Comparison of ENCODE assay signal across 1 cellular context in the genomic region with DNA sequence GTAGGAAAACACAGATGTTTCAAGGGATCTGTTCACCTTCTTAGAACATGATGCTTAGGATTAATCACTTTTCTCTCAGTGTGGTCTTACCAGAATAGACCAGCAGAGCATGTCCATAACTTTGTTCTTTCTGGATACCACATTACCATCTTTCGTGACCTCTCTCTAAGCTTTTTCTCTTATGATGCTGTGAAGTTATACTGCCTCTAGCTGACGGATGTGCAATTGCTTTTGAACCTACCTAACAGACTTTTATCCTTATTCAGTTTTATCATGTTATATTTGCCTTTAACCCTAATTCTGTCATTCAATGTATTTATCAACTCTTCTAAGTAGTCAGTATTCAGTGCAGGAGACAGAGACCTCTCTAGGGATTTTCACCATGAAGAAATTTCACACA.
TF ChIP-seq lines count a peak whose summit lies in the region.

No MANE protein-coding gene starts in this region.

TF ChIP-seq in GM23338, 12 proteins besides CTCF, POLR2A, EP300 and RAD21 (continued from another document):
- TF ChIP-seq, protein P1, sequence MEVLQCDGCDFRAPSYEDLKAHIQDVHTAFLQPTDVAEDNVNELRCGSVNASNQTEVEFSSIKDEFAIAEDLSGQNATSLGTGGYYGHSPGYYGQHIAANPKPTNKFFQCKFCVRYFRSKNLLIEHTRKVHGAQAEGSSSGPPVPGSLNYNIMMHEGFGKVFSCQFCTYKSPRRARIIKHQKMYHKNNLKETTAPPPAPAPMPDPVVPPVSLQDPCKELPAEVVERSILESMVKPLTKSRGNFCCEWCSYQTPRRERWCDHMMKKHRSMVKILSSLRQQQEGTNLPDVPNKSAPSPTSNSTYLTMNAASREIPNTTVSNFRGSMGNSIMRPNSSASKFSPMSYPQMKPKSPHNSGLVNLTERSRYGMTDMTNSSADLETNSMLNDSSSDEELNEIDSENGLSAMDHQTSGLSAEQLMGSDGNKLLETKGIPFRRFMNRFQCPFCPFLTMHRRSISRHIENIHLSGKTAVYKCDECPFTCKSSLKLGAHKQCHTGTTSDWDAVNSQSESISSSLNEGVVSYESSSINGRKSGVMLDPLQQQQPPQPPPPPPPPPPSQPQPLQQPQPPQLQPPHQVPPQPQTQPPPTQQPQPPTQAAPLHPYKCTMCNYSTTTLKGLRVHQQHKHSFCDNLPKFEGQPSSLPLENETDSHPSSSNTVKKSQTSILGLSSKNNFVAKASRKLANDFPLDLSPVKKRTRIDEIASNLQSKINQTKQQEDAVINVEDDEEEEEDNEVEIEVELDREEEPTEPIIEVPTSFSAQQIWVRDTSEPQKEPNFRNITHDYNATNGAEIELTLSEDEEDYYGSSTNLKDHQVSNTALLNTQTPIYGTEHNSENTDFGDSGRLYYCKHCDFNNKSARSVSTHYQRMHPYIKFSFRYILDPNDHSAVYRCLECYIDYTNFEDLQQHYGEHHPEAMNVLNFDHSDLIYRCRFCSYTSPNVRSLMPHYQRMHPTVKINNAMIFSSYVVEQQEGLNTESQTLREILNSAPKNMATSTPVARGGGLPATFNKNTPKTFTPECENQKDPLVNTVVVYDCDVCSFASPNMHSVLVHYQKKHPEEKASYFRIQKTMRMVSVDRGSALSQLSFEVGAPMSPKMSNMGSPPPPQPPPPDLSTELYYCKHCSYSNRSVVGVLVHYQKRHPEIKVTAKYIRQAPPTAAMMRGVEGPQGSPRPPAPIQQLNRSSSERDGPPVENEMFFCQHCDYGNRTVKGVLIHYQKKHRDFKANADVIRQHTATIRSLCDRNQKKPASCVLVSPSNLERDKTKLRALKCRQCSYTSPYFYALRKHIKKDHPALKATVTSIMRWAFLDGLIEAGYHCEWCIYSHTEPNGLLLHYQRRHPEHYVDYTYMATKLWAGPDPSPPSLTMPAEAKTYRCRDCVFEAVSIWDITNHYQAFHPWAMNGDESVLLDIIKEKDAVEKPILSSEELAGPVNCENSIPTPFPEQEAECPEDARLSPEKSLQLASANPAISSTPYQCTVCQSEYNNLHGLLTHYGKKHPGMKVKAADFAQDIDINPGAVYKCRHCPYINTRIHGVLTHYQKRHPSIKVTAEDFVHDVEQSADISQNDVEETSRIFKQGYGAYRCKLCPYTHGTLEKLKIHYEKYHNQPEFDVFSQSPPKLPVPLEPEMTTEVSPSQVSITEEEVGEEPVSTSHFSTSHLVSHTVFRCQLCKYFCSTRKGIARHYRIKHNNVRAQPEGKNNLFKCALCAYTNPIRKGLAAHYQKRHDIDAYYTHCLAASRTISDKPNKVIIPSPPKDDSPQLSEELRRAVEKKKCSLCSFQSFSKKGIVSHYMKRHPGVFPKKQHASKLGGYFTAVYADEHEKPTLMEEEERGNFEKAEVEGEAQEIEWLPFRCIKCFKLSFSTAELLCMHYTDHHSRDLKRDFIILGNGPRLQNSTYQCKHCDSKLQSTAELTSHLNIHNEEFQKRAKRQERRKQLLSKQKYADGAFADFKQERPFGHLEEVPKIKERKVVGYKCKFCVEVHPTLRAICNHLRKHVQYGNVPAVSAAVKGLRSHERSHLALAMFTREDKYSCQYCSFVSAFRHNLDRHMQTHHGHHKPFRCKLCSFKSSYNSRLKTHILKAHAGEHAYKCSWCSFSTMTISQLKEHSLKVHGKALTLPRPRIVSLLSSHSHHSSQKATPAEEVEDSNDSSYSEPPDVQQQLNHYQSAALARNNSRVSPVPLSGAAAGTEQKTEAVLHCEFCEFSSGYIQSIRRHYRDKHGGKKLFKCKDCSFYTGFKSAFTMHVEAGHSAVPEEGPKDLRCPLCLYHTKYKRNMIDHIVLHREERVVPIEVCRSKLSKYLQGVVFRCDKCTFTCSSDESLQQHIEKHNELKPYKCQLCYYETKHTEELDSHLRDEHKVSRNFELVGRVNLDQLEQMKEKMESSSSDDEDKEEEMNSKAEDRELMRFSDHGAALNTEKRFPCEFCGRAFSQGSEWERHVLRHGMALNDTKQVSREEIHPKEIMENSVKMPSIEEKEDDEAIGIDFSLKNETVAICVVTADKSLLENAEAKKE (CRISPR knock-in tag; IDR thresholded peaks at IDR 0.05) = no peak
- no peak for TF ChIP-seq POLR2AphosphoS5 (IDR thresholded peaks at IDR 0.05; ENCODE audit: low read depth)
- TF ChIP-seq ZNF331 (CRISPR knock-in tag; IDR thresholded peaks at IDR 0.05; ENCODE audit: low read depth) = no peak
- TF ChIP-seq, protein P2, sequence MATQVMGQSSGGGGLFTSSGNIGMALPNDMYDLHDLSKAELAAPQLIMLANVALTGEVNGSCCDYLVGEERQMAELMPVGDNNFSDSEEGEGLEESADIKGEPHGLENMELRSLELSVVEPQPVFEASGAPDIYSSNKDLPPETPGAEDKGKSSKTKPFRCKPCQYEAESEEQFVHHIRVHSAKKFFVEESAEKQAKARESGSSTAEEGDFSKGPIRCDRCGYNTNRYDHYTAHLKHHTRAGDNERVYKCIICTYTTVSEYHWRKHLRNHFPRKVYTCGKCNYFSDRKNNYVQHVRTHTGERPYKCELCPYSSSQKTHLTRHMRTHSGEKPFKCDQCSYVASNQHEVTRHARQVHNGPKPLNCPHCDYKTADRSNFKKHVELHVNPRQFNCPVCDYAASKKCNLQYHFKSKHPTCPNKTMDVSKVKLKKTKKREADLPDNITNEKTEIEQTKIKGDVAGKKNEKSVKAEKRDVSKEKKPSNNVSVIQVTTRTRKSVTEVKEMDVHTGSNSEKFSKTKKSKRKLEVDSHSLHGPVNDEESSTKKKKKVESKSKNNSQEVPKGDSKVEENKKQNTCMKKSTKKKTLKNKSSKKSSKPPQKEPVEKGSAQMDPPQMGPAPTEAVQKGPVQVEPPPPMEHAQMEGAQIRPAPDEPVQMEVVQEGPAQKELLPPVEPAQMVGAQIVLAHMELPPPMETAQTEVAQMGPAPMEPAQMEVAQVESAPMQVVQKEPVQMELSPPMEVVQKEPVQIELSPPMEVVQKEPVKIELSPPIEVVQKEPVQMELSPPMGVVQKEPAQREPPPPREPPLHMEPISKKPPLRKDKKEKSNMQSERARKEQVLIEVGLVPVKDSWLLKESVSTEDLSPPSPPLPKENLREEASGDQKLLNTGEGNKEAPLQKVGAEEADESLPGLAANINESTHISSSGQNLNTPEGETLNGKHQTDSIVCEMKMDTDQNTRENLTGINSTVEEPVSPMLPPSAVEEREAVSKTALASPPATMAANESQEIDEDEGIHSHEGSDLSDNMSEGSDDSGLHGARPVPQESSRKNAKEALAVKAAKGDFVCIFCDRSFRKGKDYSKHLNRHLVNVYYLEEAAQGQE (IDR thresholded peaks at IDR 0.05; ENCODE audit: unreplicated experiment) = no peak
- TF ChIP-seq JUNB (IDR thresholded peaks at IDR 0.05; ENCODE audit: unreplicated experiment) = no peak
- TF ChIP-seq STAT1 (IDR thresholded peaks at IDR 0.05; ENCODE audit: unreplicated experiment) = no peak
- no peak for TF ChIP-seq CREB1 (CRISPR knock-in tag; IDR thresholded peaks at IDR 0.05; ENCODE audit: low read depth)
- TF ChIP-seq EZH2 (IDR thresholded peaks at IDR 0.05; ENCODE audit: low read depth, unreplicated experiment) = no peak
